36 cellular contexts compared by ENCODE assay signal in genomic region chr6:1371933-1372332, GRCh38. TPM values are rescaled to one million over a fixed set of nuclear protein-coding genes. Genes with fewer than 3 reads are reported as not detected.
"Had no signal": no experiment of that assay in that cellular context is flagged by ENCODE, and none has a peak within 500 bp of the region (broad histone marks: within the 10 kb centered on the region; RNA-seq: fewer than 3 reads in every experiment).

No MANE protein-coding gene starts in this region.

- H3K27ac ChIP-seq: KMS-11 had no signal

- H3K36me3 ChIP-seq: MG63 had no signal

- H3K27me3 ChIP-seq: MG63 had no signal

- H3K9me3 ChIP-seq: MG63 had no signal

- DNase-seq: Karpas-422, Kasumi-1, KG1, MG63, MM.1S, MV-4-11, NCI-H1048, NCI-H1092, NCI-H1092 treated with DMSO at 0.1 percent for 48 hours, NCI-H1105 treated with DMSO at 0.1 percent for 48 hours, NCI-H1417, NCI-H1417 treated with DMSO at 0.1 percent for 48 hours, NCI-H1436, NCI-H1436 treated with DMSO at 0.1 percent for 48 hours, NCI-H146, NCI-H1694, NCI-H1694 treated with DMSO at 0.1 percent for 48 hours, NCI-H187, NCI-H187 treated with DMSO at 0.1 percent for 48 hours, NCI-H1930, NCI-H2029, NCI-H2029 treated with DMSO at 0.1 percent for 48 hours, NCI-H2081, NCI-H2081 treated with DMSO at 0.1 percent for 48 hours, NCI-H2107, NCI-H2171, NCI-H2171 treated with DMSO at 0.1 percent for 48 hours, NCI-H2227 treated with DMSO at 0.1 percent for 48 hours, NCI-H226, NCI-H345, NCI-H446, NCI-H446 treated with DMSO at 0.1 percent for 48 hours, NCI-H510A, NCI-H510A treated with DMSO at 0.1 percent for 48 hours had no signal

- H3K4me3 ChIP-seq: MG63 had no signal

RNA-seq across cellular contexts. Expression of gene FOXF2, which starts 17.4 kb away (rescaled TPM):
- total RNA-seq: LHCN-M2 had no signal
